Comparison of ENCODE assay signal across 9 cellular contexts in the genomic region with DNA sequence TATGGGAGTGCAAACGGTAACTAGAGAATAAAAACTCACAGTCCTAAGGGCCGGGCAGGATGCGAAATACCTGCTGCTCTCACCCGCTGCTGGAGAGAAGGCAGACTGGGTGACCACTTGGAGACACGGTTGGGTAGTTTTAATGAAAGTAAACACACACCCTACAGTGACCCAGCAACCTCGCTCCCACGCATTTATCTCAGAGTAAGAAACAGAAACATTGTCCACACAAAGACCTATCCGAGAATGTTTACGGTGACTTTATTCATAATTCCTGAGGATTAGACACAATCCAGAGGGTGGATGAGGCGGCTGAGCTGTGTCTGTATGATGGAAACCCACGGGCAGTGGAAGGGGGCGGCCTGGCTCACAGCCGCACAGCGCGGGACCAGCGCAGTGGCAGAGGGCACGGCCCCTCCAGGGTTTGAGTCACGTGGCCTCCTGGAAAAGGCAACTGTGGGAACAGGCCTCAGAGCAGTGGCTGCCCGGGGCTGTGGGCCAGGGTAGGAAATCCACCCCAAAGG.
DNase-seq lines count a peak whose midpoint lies in the region; ATAC-seq and TF ChIP-seq lines count a peak whose summit lies in the region.
"Had no signal": no experiment of that assay in that cellular context is flagged by ENCODE, and none has a peak within 500 bp of the region (broad histone marks: within the 10 kb centered on the region; RNA-seq: fewer than 3 reads in every experiment).

No MANE protein-coding gene starts in this region.

- no peak overlapping the region for H3K9ac ChIP-seq in IMR-90 (ENCODE audit: low read depth, low read length)

- H2BK5ac ChIP-seq in IMR-90 (ENCODE audit: low read depth, low read length, poor library complexity, severe bottlenecking), result no peak overlapping the region

- no peak overlapping the region for H3K4me2 ChIP-seq in IMR-90 (ENCODE audit: low read depth, low read length)

- BruUV-seq in IMR-90 (replicated peaks; lab: Mats Ljungman, UMichigan), result no TSS peak

- H3K27me3 Mint-ChIP-seq in CD8-positive, alpha-beta T cell (ENCODE audit: low read depth), result no peaks in the 10 kb centered on the region

- peaks cover 16% of the 10 kb centered on the region for H3K9me1 ChIP-seq in IMR-90 (ENCODE audit: insufficient read depth, low read length)

- peak overlapping the region; percentile 20; the same call in 1 of the 2 replicates for H2AK5ac ChIP-seq in IMR-90 (ENCODE audit: low read depth, low read length)

- peak overlapping the region; percentile 29 for H2AK9ac ChIP-seq in IMR-90 (replicated peaks; ENCODE audit: low read depth, low read length, poor library complexity)

- peak overlapping the region; percentile 85 for H3K27ac Mint-ChIP-seq in CD8-positive, alpha-beta T cell

- no peak overlapping the region for H4K8ac ChIP-seq in IMR-90 (ENCODE audit: low read depth in 2 of 2, low read length in 2 of 2)

- H3K4me3 ChIP-seq in CD8-positive, alpha-beta T cell (ENCODE audit: low read depth, low read length), result no peak overlapping the region
- H3K4me3 ChIP-seq in IMR-90 (ENCODE audit: insufficient read depth, low read depth, low read length), result no peak overlapping the region

- no peak for TF ChIP-seq POLR2A in IMR-90 (IDR thresholded peaks at IDR 0.05; ENCODE audit: low read depth, low read length)

- in situ Hi-C loops in IMR-90 (cut with MboI; ENCODE audit: low sequenced_read_pairs), result no loop called here

- peak overlapping the region; percentile 7; the same call in 1 of the 2 replicates for H3K4ac ChIP-seq in IMR-90 (ENCODE audit: low read depth, low read length)

- H3K79me1 ChIP-seq in IMR-90 (ENCODE audit: low read depth in 1 of 2, low read length in 2 of 2), result peaks cover 16 to 73% of the 10 kb centered on the region in 2 experiments

- peaks cover 61% of the 10 kb centered on the region for H3K4me1 Mint-ChIP-seq in CD8-positive, alpha-beta T cell (ENCODE audit: low read depth)

- H4K5ac ChIP-seq in IMR-90 (ENCODE audit: low read depth, low read length), result no peak overlapping the region; the same call in 1 of the 2 replicates

- CTCF ChIA-PET in CD8-positive, alpha-beta T cell (lab: Charles Lee), result interaction anchor here (2.5 kb wide), 1 partner anchor 62 kb away, joined by 9 read pairs; no protein-coding TSS in a partner anchor
- CTCF ChIA-PET in IMR-90 (lab: Yijun Ruan, JAX), result no interaction called here

- no peak for DNase-seq in CD8-positive, alpha-beta T cell
- peak; percentile 43 for DNase-seq in IMR-90
- no peak for DNase-seq in RKO (ENCODE audit: low spot score)
- no peak for DNase-seq in effector CD4-positive, alpha-beta T cell
- DNase-seq in GM03348 (ENCODE audit: low spot score), result no peak
- DNase-seq: NCI-H2227 treated with DMSO at 0.1 percent for 48 hours had no signal

- H3K23ac ChIP-seq in IMR-90 (ENCODE audit: low read depth, low read length), result 0 out of 2 replicates have a peak overlapping the region, but pooled peaks have one; percentile 31

- POLR2A ChIA-PET in CD8-positive, alpha-beta T cell (lab: Charles Lee), result no interaction called here
- POLR2A ChIA-PET in IMR-90 (lab: Charles Lee; ENCODE audit: unreplicated experiment), result no interaction called here

- H2AFZ ChIP-seq in IMR-90 (replicated peaks; ENCODE audit: low read length, poor library complexity), result no peak overlapping the region

- no peak overlapping the region for H4K91ac ChIP-seq in IMR-90 (ENCODE audit: insufficient read depth, low read depth, low read length)

- no peak overlapping the region for H2BK20ac ChIP-seq in IMR-90 (ENCODE audit: low read depth, low read length)

- TF ChIP-seq CTCF in CD8-positive, alpha-beta T cell (IDR thresholded peaks at IDR 0.05), result no peak
- TF ChIP-seq CTCF in IMR-90 (conservative IDR thresholded peaks at IDR 0.05; ENCODE audit: low read depth, low read length), result no peak

- no peak overlapping the region for H2BK15ac ChIP-seq in IMR-90 (ENCODE audit: low read depth, low read length)

- peak overlapping the region; percentile 28; the same call in 1 of the 2 replicates for H3K14ac ChIP-seq in IMR-90 (replicated peaks; ENCODE audit: low read depth, low read length)

- no peak overlapping the region for H3K4me3 Mint-ChIP-seq in CD8-positive, alpha-beta T cell

- ATAC-seq in CD8-positive, alpha-beta T cell, result no peak
- ATAC-seq in GM19372 (IDR thresholded peaks at IDR 0.05; ENCODE audit: low read depth, unreplicated experiment) (peak; percentile 87), IMR-90 (ENCODE audit: low read depth) (no peak), esophagus mucosa (peak; percentile 8), HG02610 (IDR thresholded peaks at IDR 0.05; ENCODE audit: unreplicated experiment) (no peak)

- H3K27me3 ChIP-seq in CD8-positive, alpha-beta T cell (ENCODE audit: insufficient read depth, low read length), result no peaks in the 10 kb centered on the region
- H3K27me3 ChIP-seq in IMR-90 (ENCODE audit: control insufficient read depth, insufficient read depth, low read length), result no peaks in the 10 kb centered on the region

- H3K36me3 Mint-ChIP-seq in CD8-positive, alpha-beta T cell, result peaks cover 80% of the 10 kb centered on the region

- no peaks in the 10 kb centered on the region for H3K9me3 ChIP-seq in CD8-positive, alpha-beta T cell (ENCODE audit: low read length)
- no peaks in the 10 kb centered on the region for H3K9me3 ChIP-seq in IMR-90 (ENCODE audit: control insufficient read depth, insufficient read depth, low read length)

- WGBS in IMR-90 (ENCODE audit: extremely low coverage in 2 of 2, insufficient read length in 1 of 2), 2 experiments, result 88% methylated on average over 9 of the region's 19 CpGs; no CpG with 5 or more reads in 1 of the 2 experiments

- dilution Hi-C loops in IMR-90 (cut with HindIII; ENCODE audit: low sequenced_read_pairs, unreplicated experiment), result no loop called here

- peaks cover 67% of the 10 kb centered on the region for H3K4me1 ChIP-seq in CD8-positive, alpha-beta T cell (ENCODE audit: insufficient read depth, low read length)
- peaks cover 17% of the 10 kb centered on the region for H3K4me1 ChIP-seq in IMR-90 (ENCODE audit: control insufficient read depth, insufficient read depth, low read length)

- no peak overlapping the region for H2BK120ac ChIP-seq in IMR-90 (ENCODE audit: low read depth, low read length)

- no peak overlapping the region for H3K56ac ChIP-seq in IMR-90 (ENCODE audit: extremely low read depth, insufficient read depth, low read length)

- H3K27ac ChIP-seq in CD8-positive, alpha-beta T cell (ENCODE audit: low read depth, low read length), result no peak overlapping the region
- H3K27ac ChIP-seq in IMR-90 (ENCODE audit: insufficient read depth, low read length), result no peak overlapping the region

- H3K9me3 Mint-ChIP-seq in CD8-positive, alpha-beta T cell, result no peaks in the 10 kb centered on the region

- intact Hi-C loops in CD8-positive, alpha-beta T cell (cut with DNase I, micrococcal nuclease), result loop anchor here (2.0 to 10.0 kb wide), 3 partner anchors 47 to 180 kb away; no protein-coding TSS in a partner anchor
- intact Hi-C loops in IMR-90 (cut with micrococcal nuclease), result no loop called here

- no peak for TF ChIP-seq RAD21 in IMR-90 (IDR thresholded peaks at IDR 0.05; ENCODE audit: low read length)

- H4K20me1 ChIP-seq in IMR-90 (ENCODE audit: insufficient read depth, low read length), result peaks cover 51% of the 10 kb centered on the region

- peaks cover 55% of the 10 kb centered on the region for H3K36me3 ChIP-seq in CD8-positive, alpha-beta T cell (ENCODE audit: insufficient read depth, low read length)
- peaks cover 44% of the 10 kb centered on the region for H3K36me3 ChIP-seq in IMR-90 (ENCODE audit: control insufficient read depth, insufficient read depth, low read length)

- H3K18ac ChIP-seq in IMR-90 (ENCODE audit: low read depth, low read length), result no peak overlapping the region

TF ChIP-seq in IMR-90, 13 proteins besides CTCF, POLR2A, EP300 and RAD21:
- TF ChIP-seq MAFK (IDR thresholded peaks at IDR 0.05; ENCODE audit: low read depth, low read length) (no peak), CHD1 (IDR thresholded peaks at IDR 0.05; ENCODE audit: low read depth, low read length) (no peak), CEBPB (IDR thresholded peaks at IDR 0.05; ENCODE audit: low read depth, low read length) (no peak), BHLHE40 (IDR thresholded peaks at IDR 0.05; ENCODE audit: low read depth, low read length) (no peak), RCOR1 (IDR thresholded peaks at IDR 0.05; ENCODE audit: insufficient replicate concordance, low read length) (no peak), MAZ (IDR thresholded peaks at IDR 0.05; ENCODE audit: borderline replicate concordance, low read depth, low read length) (no peak), MXI1 (IDR thresholded peaks at IDR 0.05; ENCODE audit: borderline replicate concordance, low read depth, low read length) (no peak), NFE2L2 (IDR thresholded peaks at IDR 0.05; ENCODE audit: low read depth, low read length) (no peak), RFX5 (IDR thresholded peaks at IDR 0.05; ENCODE audit: low read depth, low read length) (no peak), SMC3 (IDR thresholded peaks at IDR 0.05; ENCODE audit: low read depth, low read length) (no peak), FOS (IDR thresholded peaks at IDR 0.05; ENCODE audit: low read depth, low read length) (no peak)
- TF ChIP-seq, protein P1, sequence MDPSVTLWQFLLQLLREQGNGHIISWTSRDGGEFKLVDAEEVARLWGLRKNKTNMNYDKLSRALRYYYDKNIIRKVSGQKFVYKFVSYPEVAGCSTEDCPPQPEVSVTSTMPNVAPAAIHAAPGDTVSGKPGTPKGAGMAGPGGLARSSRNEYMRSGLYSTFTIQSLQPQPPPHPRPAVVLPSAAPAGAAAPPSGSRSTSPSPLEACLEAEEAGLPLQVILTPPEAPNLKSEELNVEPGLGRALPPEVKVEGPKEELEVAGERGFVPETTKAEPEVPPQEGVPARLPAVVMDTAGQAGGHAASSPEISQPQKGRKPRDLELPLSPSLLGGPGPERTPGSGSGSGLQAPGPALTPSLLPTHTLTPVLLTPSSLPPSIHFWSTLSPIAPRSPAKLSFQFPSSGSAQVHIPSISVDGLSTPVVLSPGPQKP (IDR thresholded peaks at IDR 0.05; ENCODE audit: borderline replicate concordance, low read depth, low read length), result no peak
- TF ChIP-seq, protein P2, sequence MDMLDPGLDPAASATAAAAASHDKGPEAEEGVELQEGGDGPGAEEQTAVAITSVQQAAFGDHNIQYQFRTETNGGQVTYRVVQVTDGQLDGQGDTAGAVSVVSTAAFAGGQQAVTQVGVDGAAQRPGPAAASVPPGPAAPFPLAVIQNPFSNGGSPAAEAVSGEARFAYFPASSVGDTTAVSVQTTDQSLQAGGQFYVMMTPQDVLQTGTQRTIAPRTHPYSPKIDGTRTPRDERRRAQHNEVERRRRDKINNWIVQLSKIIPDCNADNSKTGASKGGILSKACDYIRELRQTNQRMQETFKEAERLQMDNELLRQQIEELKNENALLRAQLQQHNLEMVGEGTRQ (IDR thresholded peaks at IDR 0.05; ENCODE audit: low read depth, low read length), result no peak

Comparison
In these comparisons a context has a peak if more than half of its experiments do, and no peak if none do; other contexts are left out.
1. ATAC-seq: peak in GM19372 (single experiment) and esophagus mucosa (single experiment); none in CD8-positive, alpha-beta T cell (single experiment), IMR-90 (single experiment) and HG02610 (single experiment).